ENCODE assay signal across 8 cellular contexts in the genomic region with DNA sequence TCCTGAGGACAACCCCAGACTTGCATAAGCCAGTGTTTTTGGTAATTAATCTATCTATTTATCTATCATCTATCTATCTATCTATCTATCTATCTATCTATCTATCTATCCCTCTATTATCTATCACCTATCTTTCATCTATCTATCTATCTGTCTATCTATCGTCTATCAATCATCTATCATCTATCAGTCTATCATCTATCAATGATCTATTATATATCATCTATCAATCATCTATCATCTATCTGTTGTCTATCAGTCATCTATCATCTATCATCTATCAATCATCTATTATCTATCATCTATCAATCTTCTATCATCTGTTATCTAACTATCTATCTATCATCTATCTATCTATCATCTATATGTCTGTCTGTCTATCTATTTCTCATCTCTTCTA.
"Had no signal": no experiment of that assay in that cellular context is flagged by ENCODE, and none has a peak within 500 bp of the region (broad histone marks: within the 10 kb centered on the region; RNA-seq: fewer than 3 reads in every experiment).

No MANE protein-coding gene starts in this region.

- ATAC-seq: GM12878 had no signal

- FAIRE-seq: G401.6, GM12878, GM12891, GM12892, GM18507, GM19239 had no signal

- H3K4me3 ChIP-seq: GM12878 had no signal

- DNase-seq: GDM1, GF-D8 had no signal
